Comparison of ENCODE assay signal across 17 cellular contexts in genomic region chr7:5586963-5587348, GRCh38. TPM values are rescaled to one million over a fixed set of nuclear protein-coding genes. Genes with fewer than 3 reads are reported as not detected.
A peak's percentile ranks its signal among the peaks of the same experiment; 100 is the strongest.
DNase-seq lines count a peak whose midpoint lies in the region; ATAC-seq, FAIRE-seq and TF ChIP-seq lines count a peak whose summit lies in the region.
"Had no signal": no experiment of that assay in that cellular context is flagged by ENCODE, and none has a peak within 500 bp of the region (broad histone marks: within the 10 kb centered on the region; RNA-seq: fewer than 3 reads in every experiment).

No MANE protein-coding gene starts in this region.

- no peak for TF ChIP-seq CTCF in A549 (IDR thresholded peaks at IDR 0.05)
- no peak for TF ChIP-seq CTCF in H1 (IDR thresholded peaks at IDR 0.05; ENCODE audit: control extremely low read depth in 1 of 3, insufficient read depth in 1 of 3, low read depth in 1 of 3, low read length in 3 of 3)
- no peak for TF ChIP-seq CTCF in omental fat pad (IDR thresholded peaks at IDR 0.05)
- TF ChIP-seq CTCF in suprapubic skin (IDR thresholded peaks at IDR 0.05) = no peak

- H3K23me2 ChIP-seq in H1 (ENCODE audit: low read depth, low read length) = no peaks in the 10 kb centered on the region; the same call in 1 of the 2 replicates

- no peaks in the 10 kb centered on the region for H3K79me2 ChIP-seq in H1 (ENCODE audit: control insufficient read depth in 1 of 2, insufficient read depth in 2 of 2, low read length in 2 of 2)

- no peak overlapping the region for H4K91ac ChIP-seq in H1 (replicated peaks; ENCODE audit: insufficient read length, low read length)
- no peak overlapping the region for H4K91ac ChIP-seq in neuronal stem cell (ENCODE audit: low read depth, low read length, poor library complexity)

- no peak overlapping the region for H2BK120ac ChIP-seq in H1 (replicated peaks; ENCODE audit: low read depth, low read length)
- no peak overlapping the region for H2BK120ac ChIP-seq in neuronal stem cell (ENCODE audit: low read depth, low read length)

- H2BK5ac ChIP-seq in H1 (ENCODE audit: low read depth, low read length) (no peak overlapping the region), neuronal stem cell (ENCODE audit: low read length) (no peak overlapping the region)

- H3K27ac ChIP-seq in A549 (no peak overlapping the region; a peak in 1 of 6 replicates), H1 (ENCODE audit: low read depth, low read length) (no peak overlapping the region; the same call in 1 of the 2 replicates), neuronal stem cell (replicated peaks; ENCODE audit: low read length) (no peak overlapping the region), suprapubic skin (no peak overlapping the region)
- H3K27ac ChIP-seq: BLaER1 had no signal

- no peak overlapping the region for H3K23ac ChIP-seq in H1 (ENCODE audit: insufficient read length)
- H3K23ac ChIP-seq in neuronal stem cell (ENCODE audit: low read depth, low read length, poor library complexity) = peak overlapping the region; percentile 61

- H3K79me1 ChIP-seq in H1 (ENCODE audit: low read depth, low read length) (no peaks in the 10 kb centered on the region), neuronal stem cell (ENCODE audit: low read depth, low read length) (peaks cover under 1% of the 10 kb centered on the region)

- no peaks in the 10 kb centered on the region for H3K9me3 ChIP-seq in A549
- H3K9me3 ChIP-seq in H1 (ENCODE audit: insufficient read depth in 2 of 2, low read depth in 1 of 2, low read length in 1 of 2) = no peaks in the 10 kb centered on the region
- peaks cover 0 to 2% of the 10 kb centered on the region in 2 donors for H3K9me3 ChIP-seq in neuronal stem cell (replicated peaks in 1 of 2; ENCODE audit: control insufficient read depth in 2 of 2, insufficient read depth in 1 of 2, low read depth in 1 of 2, low read length in 2 of 2)
- H3K9me3 ChIP-seq in suprapubic skin = no peaks in the 10 kb centered on the region
- H3K9me3 ChIP-seq: BLaER1, HAP-1 had no signal

- peaks cover 0 to 2% of the 10 kb centered on the region in 2 experiments for H4K20me1 ChIP-seq in H1 (replicated peaks in 1 of 2; ENCODE audit: control insufficient read depth in 1 of 2, insufficient read depth in 2 of 2, low read length in 2 of 2)

- H3K56ac ChIP-seq in H1 (replicated peaks; ENCODE audit: insufficient read length, low read depth, low read length) = no peak overlapping the region

- 55% methylated on average over 2 of the region's 2 CpGs for WGBS in A549 (ENCODE audit: missing lambda C conversion rate)
- WGBS in H1 (ENCODE audit: extremely low coverage in 1 of 2, insufficient coverage in 1 of 2, insufficient read length in 1 of 2, insufficient replicate concordance in 2 of 2, low coverage in 1 of 2, low lambda C conversion rate in 2 of 2, missing lambda C conversion rate in 1 of 2), 2 experiments = 54% methylated on average over 2 of the region's 2 CpGs; no CpG with 5 or more reads in 1 of the 2 experiments
- WGBS in neuronal stem cell (ENCODE audit: extremely low coverage in 2 of 2, insufficient read length in 2 of 2, insufficient replicate concordance in 1 of 2), 2 donors = no CpG with 5 or more reads among the region's 2 CpGs
- WGBS in suprapubic skin = 100% methylated on average over 1 of the region's 2 CpGs

- H3K9ac ChIP-seq in H1 (replicated peaks in 1 of 4; ENCODE audit: extremely low read depth in 1 of 4, low read depth in 3 of 4, low read length in 3 of 4) (no peak overlapping the region), neuronal stem cell (ENCODE audit: low read depth, low read length, poor library complexity) (no peak overlapping the region)
- H3K9ac ChIP-seq: BLaER1 had no signal

- H3K4me2 ChIP-seq in A549 (no peak overlapping the region), H1 (ENCODE audit: insufficient read depth in 1 of 2, low read depth in 2 of 2, low read length in 2 of 2) (no peak overlapping the region), neuronal stem cell (ENCODE audit: insufficient read depth, low read length, poor library complexity, severe bottlenecking) (no peak overlapping the region)
- H3K4me2 ChIP-seq: BLaER1, GM23338 had no signal

- no peak overlapping the region for H4K5ac ChIP-seq in H1 (ENCODE audit: insufficient read length, low read depth, low read length)

- no peak overlapping the region for H4K8ac ChIP-seq in H1 (ENCODE audit: extremely low read depth, insufficient read depth, low read length)
- H4K8ac ChIP-seq in neuronal stem cell (ENCODE audit: low read depth, low read length) = no peak overlapping the region

- TF ChIP-seq EP300 in A549 (IDR thresholded peaks at IDR 0.05) (no peak), H1 (IDR thresholded peaks at IDR 0.05; ENCODE audit: borderline replicate concordance in 1 of 2, low read depth in 2 of 2, low read length in 2 of 2) (no peak), suprapubic skin (IDR thresholded peaks at IDR 0.05) (no peak)

- H2BK20ac ChIP-seq in H1 (ENCODE audit: low read length) = no peak overlapping the region

- CTCF ChIA-PET in A549 (lab: Yijun Ruan, JAX) = interaction anchor here (1.2 to 3.8 kb wide), 2 partner anchors 13 to 78 kb away, joined by 3 to 23 read pairs; no protein-coding TSS in a partner anchor
- CTCF ChIA-PET in H1 (lab: Charles Lee; ENCODE audit: partially characterized antibody) = interaction anchor here (0.7 to 2.4 kb wide), 5 partner anchors 11 to 124 kb away, joined by 3 to 12 read pairs (median 3); no protein-coding TSS in a partner anchor

- H3K27me3 ChIP-seq in H1 (replicated peaks in 1 of 4; ENCODE audit: control insufficient read depth in 3 of 4, extremely low read depth in 1 of 4, insufficient read depth in 3 of 4, low read length in 3 of 4) = peaks cover 0 to 4% (median 1%) of the 10 kb centered on the region in 4 experiments; a peak in 3 of 7 replicates
- peaks cover under 1 to 22% (median 2%) of the 10 kb centered on the region in 3 experiments for H3K27me3 ChIP-seq in neuronal stem cell (ENCODE audit: control insufficient read depth in 3 of 3, insufficient read depth in 3 of 3, low read depth in 1 of 3, low read length in 3 of 3)
- H3K27me3 ChIP-seq in suprapubic skin = no peaks in the 10 kb centered on the region
- H3K27me3 ChIP-seq: BLaER1 had no signal

- no peak for TF ChIP-seq RAD21 in A549 (conservative IDR thresholded peaks at IDR 0.05 in 1 of 2, IDR thresholded peaks at IDR 0.05 in 1 of 2)
- no peak for TF ChIP-seq RAD21 in H1 (IDR thresholded peaks at IDR 0.05 in 1 of 2, conservative IDR thresholded peaks at IDR 0.05 in 1 of 2; ENCODE audit: low read depth in 2 of 2, low read length in 2 of 2)

- H2AK5ac ChIP-seq in H1 (ENCODE audit: low read depth, low read length) = no peak overlapping the region
- peak overlapping the region; percentile 61 for H2AK5ac ChIP-seq in neuronal stem cell (ENCODE audit: low read depth, low read length)

- 0 out of 2 replicates have a peak overlapping the region, but pooled peaks have one; percentile 10 for H2BK15ac ChIP-seq in H1 (ENCODE audit: low read length)
- H2BK15ac ChIP-seq in neuronal stem cell (ENCODE audit: low read length) = no peak overlapping the region

- no peak overlapping the region for H3K18ac ChIP-seq in H1 (ENCODE audit: extremely low read depth, low read length)
- no peak overlapping the region for H3K18ac ChIP-seq in neuronal stem cell (ENCODE audit: low read length)

- H3K14ac ChIP-seq in H1 (ENCODE audit: insufficient read length) (no peak overlapping the region), neuronal stem cell (ENCODE audit: low read length) (no peak overlapping the region)

- no peak for TF ChIP-seq POLR2A in A549 (IDR thresholded peaks at IDR 0.05; ENCODE audit: low read length)
- no peak for TF ChIP-seq POLR2A in H1 (IDR thresholded peaks at IDR 0.05; ENCODE audit: control extremely low read depth in 1 of 2, low read depth in 2 of 2, low read length in 2 of 2)
- no peak for TF ChIP-seq POLR2A in suprapubic skin (IDR thresholded peaks at IDR 0.05)

- POLR2A ChIA-PET in A549 (lab: Yijun Ruan, JAX) = no interaction called here
- POLR2A ChIA-PET in H1 (lab: Charles Lee; ENCODE audit: partially characterized antibody) = interaction anchor here (1.9 kb wide), 1 partner anchor 63 kb away, joined by 5 read pairs; no protein-coding TSS in a partner anchor

- H3K4me3 ChIP-seq in A549 = no peak overlapping the region
- H3K4me3 ChIP-seq in H1 (ENCODE audit: extremely low read depth in 1 of 4, insufficient read depth in 2 of 4, low read depth in 3 of 4, low read length in 4 of 4) = no peak overlapping the region
- H3K4me3 ChIP-seq in neuronal stem cell (ENCODE audit: low read length in 2 of 2) = no peak overlapping the region
- no peak overlapping the region for H3K4me3 ChIP-seq in suprapubic skin
- H3K4me3 ChIP-seq: BLaER1, GM23338, HAP-1 had no signal

- no peak for DNase-seq in A549 (ENCODE audit: low read depth in 1 of 2, low spot score in 1 of 2)
- no peak for DNase-seq in H1 (ENCODE audit: low read depth in 1 of 2, low spot score in 2 of 2)
- no peak for DNase-seq in neuronal stem cell (ENCODE audit: low spot score)
- DNase-seq in omental fat pad (ENCODE audit: low spot score) = no peak
- DNase-seq in suprapubic skin (ENCODE audit: low spot score in 2 of 2) = no peak
- DNase-seq: AML-193; CD4-positive, CD25-positive, alpha-beta regulatory T cell; GF-D8 had no signal

- no peak overlapping the region for H2AFZ ChIP-seq in H1 (ENCODE audit: low read length)
- no peak overlapping the region for H2AFZ ChIP-seq in neuronal stem cell (ENCODE audit: low read length)
- H2AFZ ChIP-seq: GM23338 had no signal

- no peak overlapping the region for H2BK12ac ChIP-seq in H1 (ENCODE audit: low read depth, low read length)
- H2BK12ac ChIP-seq in neuronal stem cell (ENCODE audit: low read length) = no peak overlapping the region

- H3K4ac ChIP-seq in H1 (replicated peaks; ENCODE audit: insufficient read length, low read depth, low read length) (no peak overlapping the region), neuronal stem cell (ENCODE audit: low read length) (no peak overlapping the region)

- FAIRE-seq in A549 (lab: Jason Lieb, UNC) = no peak
- no peak for FAIRE-seq in H1 (lab: Jason Lieb, UNC)
- FAIRE-seq: GM19239, HepG2, HTR-8/SVneo had no signal

- ATAC-seq in A549 (no peak), SK-N-SH treated with all-trans-retinoic acid at 6 μM for 48 hours (no peak), omental fat pad (ENCODE audit: low FRiP score) (no peak), GM19467 (IDR thresholded peaks at IDR 0.05; ENCODE audit: unreplicated experiment) (no peak), GM19324 (IDR thresholded peaks at IDR 0.05; ENCODE audit: low FRiP score, unreplicated experiment) (no peak)
- ATAC-seq: HepG2 had no signal

- H3K36me3 ChIP-seq in H1 (ENCODE audit: control insufficient read depth in 2 of 4, insufficient read depth in 4 of 4, low read length in 3 of 4) (no peaks in the 10 kb centered on the region), neuronal stem cell (replicated peaks in 1 of 2; ENCODE audit: control insufficient read depth in 2 of 2, insufficient read depth in 2 of 2, low read length in 2 of 2) (no peaks in the 10 kb centered on the region), suprapubic skin (no peaks in the 10 kb centered on the region)
- H3K36me3 ChIP-seq: BLaER1, HAP-1 had no signal

- peaks cover 10% of the 10 kb centered on the region for H3K4me1 ChIP-seq in A549
- peaks cover 0 to 3% (median 2%) of the 10 kb centered on the region in 4 experiments; a peak in 5 of 7 replicates for H3K4me1 ChIP-seq in H1 (replicated peaks in 1 of 4; ENCODE audit: control insufficient read depth in 3 of 4, insufficient read depth in 4 of 4, low read length in 3 of 4)
- peaks cover 2 to 7% of the 10 kb centered on the region in 2 donors for H3K4me1 ChIP-seq in neuronal stem cell (ENCODE audit: control insufficient read depth in 2 of 2, insufficient read depth in 1 of 2, low read depth in 1 of 2, low read length in 2 of 2)
- H3K4me1 ChIP-seq in suprapubic skin = peaks cover 6% of the 10 kb centered on the region

RNA-seq across cellular contexts. Expression of gene FSCN1, which starts 5.7 kb away (rescaled TPM):
- polyA plus RNA-seq in A549 (2011; rRNA removed) (39.1 and 50.6 TPM in 2 replicates), A549 (2017; fragmentation: RNase III; extraction: RNeasy Plus Mini Kit Qiagen cat#74134 plus additional on column Dnase treatment) (165 to 184 TPM (median 171 TPM) in 3 replicates), H1 (2011; rRNA removed) (220 and 354 TPM in 2 replicates)
- 139 and 218 TPM in 2 replicates for polyA plus RNA-seq in A549 (2012; cell fraction: cytosol; rRNA removed)
- polyA plus RNA-seq in A549 (2012; cell fraction: nucleus; rRNA removed) = 193 and 320 TPM in 2 replicates
- 37.2 and 59.3 TPM in 2 replicates for polyA minus RNA-seq in A549 (2011; rRNA and poly(A)+ RNA removed)
- 300 and 304 TPM in 2 replicates for total RNA-seq in H1 (2021; fragmentation: NEBNext Ultra II Directional; extraction: Animal tissue kit (Norgen Biotek cat#: 25700))
- 162 TPM for polyA plus RNA-seq in H1 (2011; cell fraction: cytosol; rRNA removed)
- 211 TPM for polyA plus RNA-seq in H1 (2011; cell fraction: nucleus; rRNA removed)
- 134 to 263 TPM (median 248 TPM) in 4 replicates for polyA plus RNA-seq in H1 (2012, experiment 1 of 2)
- 286 TPM for polyA plus RNA-seq in H1 (2012, experiment 2 of 2)
- polyA plus RNA-seq in H1 (2013, experiment 1 of 2) = 278 TPM
- 278 TPM for polyA plus RNA-seq in H1 (2013, experiment 2 of 2)
- polyA minus RNA-seq in H1 (2011; rRNA and poly(A)+ RNA removed) = 63.6 and 68.5 TPM in 2 replicates
- 239 TPM for polyA minus RNA-seq in H1 (2011; cell fraction: cytosol; rRNA and poly(A)+ RNA removed)
- 150 TPM for polyA minus RNA-seq in H1 (2011; cell fraction: nucleus; rRNA and poly(A)+ RNA removed)
- 203 TPM for polyA plus RNA-seq in neuronal stem cell (2013, experiment 1 of 2)
- polyA plus RNA-seq in neuronal stem cell (2013, experiment 2 of 2) = 202 TPM
- total RNA-seq in omental fat pad (10 to 100 TPM; 34.1 to 70.3 (median 39.6) TPM), suprapubic skin (10 to 100 TPM; 63.0 to 88.9 (median 73.2) TPM)

RNA-seq across cellular contexts. Expression of gene ACTB, which starts 56.6 kb away (rescaled TPM):
- polyA plus RNA-seq in A549 (2011; rRNA removed) (1,312 and 1,863 TPM in 2 replicates), A549 (2017; fragmentation: RNase III; extraction: RNeasy Plus Mini Kit Qiagen cat#74134 plus additional on column Dnase treatment) (5,057 to 5,556 TPM (median 5,344 TPM) in 3 replicates), H1 (2011; rRNA removed) (3,302 and 5,403 TPM in 2 replicates)
- polyA plus RNA-seq in A549 (2012; cell fraction: cytosol; rRNA removed) = 6,925 and 8,166 TPM in 2 replicates
- 8,032 and 13,648 TPM in 2 replicates for polyA plus RNA-seq in A549 (2012; cell fraction: nucleus; rRNA removed)
- polyA minus RNA-seq in A549 (2011; rRNA and poly(A)+ RNA removed) = 3,044 and 5,216 TPM in 2 replicates
- 5,193 and 5,434 TPM in 2 replicates for total RNA-seq in H1 (2021; fragmentation: NEBNext Ultra II Directional; extraction: Animal tissue kit (Norgen Biotek cat#: 25700))
- 2,071 TPM for polyA plus RNA-seq in H1 (2011; cell fraction: cytosol; rRNA removed)
- polyA plus RNA-seq in H1 (2011; cell fraction: nucleus; rRNA removed) = 4,500 TPM
- polyA plus RNA-seq in H1 (2012, experiment 1 of 2) = 6,137 to 6,485 TPM (median 6,195 TPM) in 4 replicates
- polyA plus RNA-seq in H1 (2012, experiment 2 of 2) = 10,957 TPM
- 8,552 TPM for polyA plus RNA-seq in H1 (2013, experiment 1 of 2)
- 8,467 TPM for polyA plus RNA-seq in H1 (2013, experiment 2 of 2)
- 2,491 and 4,199 TPM in 2 replicates for polyA minus RNA-seq in H1 (2011; rRNA and poly(A)+ RNA removed)
- 2,951 TPM for polyA minus RNA-seq in H1 (2011; cell fraction: cytosol; rRNA and poly(A)+ RNA removed)
- 2,361 TPM for polyA minus RNA-seq in H1 (2011; cell fraction: nucleus; rRNA and poly(A)+ RNA removed)
- polyA plus RNA-seq in neuronal stem cell (2013, experiment 1 of 2) = 6,691 TPM
- 6,867 TPM for polyA plus RNA-seq in neuronal stem cell (2013, experiment 2 of 2)
- total RNA-seq in omental fat pad (1,000 to 10,000 TPM; 1,920 to 3,510 (median 2,778) TPM), suprapubic skin (1,000 to 10,000 TPM; 1,382 to 2,494 (median 2,273) TPM)
